1 cellular context compared by ENCODE assay signal in genomic region chr5:68192679-68193060, GRCh38.
TF ChIP-seq lines count a peak whose summit lies in the region.

No MANE protein-coding gene starts in this region.

TF ChIP-seq in IMR-90, 13 proteins besides CTCF, POLR2A, EP300 and RAD21:
- TF ChIP-seq MXI1 (IDR thresholded peaks at IDR 0.05; ENCODE audit: borderline replicate concordance, low read depth, low read length) = no peak
- no peak for TF ChIP-seq USF2 (IDR thresholded peaks at IDR 0.05; ENCODE audit: low read depth, low read length)
- no peak for TF ChIP-seq FOS (IDR thresholded peaks at IDR 0.05; ENCODE audit: low read depth, low read length)
